18 cellular contexts compared by ENCODE assay signal in the genomic region with DNA sequence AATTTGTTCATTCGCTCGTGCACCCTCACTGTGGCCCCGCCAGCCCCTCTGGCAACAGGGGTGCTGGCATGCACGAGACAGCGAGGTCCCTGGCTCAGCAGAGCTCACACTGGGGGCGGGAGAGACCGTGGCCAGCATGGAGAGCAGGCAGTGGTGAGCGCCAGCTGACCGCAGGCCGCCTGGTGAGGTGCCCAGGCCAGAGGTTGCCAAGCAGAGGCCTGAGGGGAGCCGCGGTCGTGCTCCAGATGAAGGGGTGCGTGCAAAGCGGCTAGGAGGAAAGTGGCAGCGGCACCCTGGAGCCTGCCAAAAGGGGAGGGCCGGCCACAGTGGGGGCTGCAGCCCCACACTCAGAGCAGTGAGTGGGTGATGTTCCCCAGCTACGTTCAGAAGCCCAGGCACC.
DNase-seq lines count a peak whose midpoint lies in the region; ATAC-seq, FAIRE-seq and TF ChIP-seq lines count a peak whose summit lies in the region.
"Had no signal": no experiment of that assay in that cellular context is flagged by ENCODE, and none has a peak within 500 bp of the region (broad histone marks: within the 10 kb centered on the region; RNA-seq: fewer than 3 reads in every experiment).

No MANE protein-coding gene starts in this region.

- FAIRE-seq in HTR-8/SVneo (lab: Jason Lieb, UNC) = no peak
- FAIRE-seq: A549, GM12878 had no signal

- no peak for TF ChIP-seq CTCF in OCI-LY1 (IDR thresholded peaks at IDR 0.05; ENCODE audit: low read length)
- no peak for TF ChIP-seq CTCF in GM10248 (IDR thresholded peaks at IDR 0.05; ENCODE audit: control extremely low read depth, extremely low read depth, low read depth, missing control alignments)

- intact Hi-C loops in posterior cingulate gyrus (cut with DNase I) = no loop called here

- no peaks in the 10 kb centered on the region for H3F3A ChIP-seq in OCI-LY1 (ENCODE audit: insufficient read depth, low read length)

- H3K9me2 ChIP-seq in OCI-LY1 (ENCODE audit: low read depth, low read length) = no peaks in the 10 kb centered on the region

- no peak for ATAC-seq in GM21737 (IDR thresholded peaks at IDR 0.05; ENCODE audit: unreplicated experiment)
- ATAC-seq: A549, Panc1 had no signal

- H3K9ac ChIP-seq in OCI-LY1 (ENCODE audit: low read length) = no peak overlapping the region; the same call in 1 of the 2 replicates
- H3K9ac ChIP-seq: GM23248 had no signal

- no peak overlapping the region for H2AFZ ChIP-seq in OCI-LY1 (ENCODE audit: low read length)
- H2AFZ ChIP-seq: GM23248 had no signal

- no peaks in the 10 kb centered on the region; the same call in 1 of the 2 replicates for H3K27me3 ChIP-seq in OCI-LY1 (ENCODE audit: insufficient read depth, low read length)

- H4K20me1 ChIP-seq in OCI-LY1 (ENCODE audit: insufficient read depth, low read length) = no peaks in the 10 kb centered on the region

- peak overlapping the region; percentile 24 for H3K27ac ChIP-seq in OCI-LY1 (ENCODE audit: low read depth, low read length, poor library complexity, severe bottlenecking)
- H3K27ac ChIP-seq: A549, GM23248 had no signal

- CTCF ChIA-PET in GM10248 (lab: Yijun Ruan, JAX) = interaction anchor here (1.2 to 3.1 kb wide), 3 partner anchors 9 to 306 kb away, joined by 3 to 16 read pairs (median 4); no protein-coding TSS in a partner anchor

- H3K36me3 ChIP-seq in OCI-LY1 (ENCODE audit: insufficient read depth, low read length) = no peaks in the 10 kb centered on the region

- no peak overlapping the region for H3K4me3 ChIP-seq in OCI-LY1 (ENCODE audit: low read depth, low read length, poor library complexity, severe bottlenecking)
- H3K4me3 ChIP-seq: A549, GM12878, GM23248 had no signal

- H3K4me1 ChIP-seq in OCI-LY1 (ENCODE audit: insufficient read depth, low read length, severe bottlenecking) = peaks cover 17% of the 10 kb centered on the region
- H3K4me1 ChIP-seq: A549, Caco-2 had no signal

- POLR2A ChIA-PET in GM10248 (lab: Yijun Ruan, JAX) = no interaction called here

- no peaks in the 10 kb centered on the region for H3K9me3 ChIP-seq in OCI-LY1 (ENCODE audit: low read length)
- H3K9me3 ChIP-seq: A549, Caco-2 had no signal

- H3K4me2 ChIP-seq in OCI-LY1 (ENCODE audit: low read length) = peak overlapping the region; percentile 37; the same call in 1 of the 2 replicates
- H3K4me2 ChIP-seq: A549 had no signal

- DNase-seq in Ammon's horn (ENCODE audit: low spot score) = peak; percentile 74
- DNase-seq in fibroblast of gingiva (ENCODE audit: low read depth) = peak; percentile 19
- DNase-seq in posterior cingulate gyrus = peak in 8 of 10 donors; percentile 19 to 92 (median 60)
- no peak for DNase-seq in GM10248 (ENCODE audit: extremely low spot score)
- no peak for DNase-seq in HTR-8/SVneo (ENCODE audit: insufficient read length, low spot score)
- DNase-seq: Caco-2, GM23248, KBM-7, MM.1S, NCI-H187 treated with DMSO at 0.1 percent for 48 hours, NCI-H2171, NCI-H774, SHP77 treated with DMSO at 0.1 percent for 48 hours had no signal

- H3K79me2 ChIP-seq in OCI-LY1 (ENCODE audit: insufficient read depth, low read length) = no peaks in the 10 kb centered on the region

Comparison
In these comparisons a context has a peak if more than half of its experiments do, and no peak if none do; other contexts are left out.
1. DNase-seq: peak in Ammon's horn (single experiment), fibroblast of gingiva (single experiment) and posterior cingulate gyrus (8 of 10); none in GM10248 (single experiment) and HTR-8/SVneo (single experiment).